In the genomic region with DNA sequence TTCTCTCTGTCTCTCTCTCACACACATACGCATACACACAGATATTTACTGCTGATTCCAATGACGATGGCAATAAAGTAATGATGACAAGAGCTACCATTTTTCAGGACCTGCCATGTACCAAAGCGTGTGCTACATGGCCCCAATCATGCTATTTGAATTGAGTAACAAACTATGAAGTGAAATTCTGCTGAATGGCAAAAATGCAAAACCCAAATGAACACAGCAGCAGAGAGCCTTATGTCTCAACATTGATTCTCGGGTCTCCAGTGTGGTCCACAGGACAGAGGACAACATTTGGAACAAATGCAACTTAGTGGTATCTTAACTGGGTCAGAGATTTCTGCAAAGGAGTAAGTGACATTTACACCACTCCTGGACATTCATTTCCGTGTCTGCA, we compare ENCODE assay signal across 29 cellular contexts.
"Had no signal": no experiment of that assay in that cellular context is flagged by ENCODE, and none has a peak within 500 bp of the region (broad histone marks: within the 10 kb centered on the region; RNA-seq: fewer than 3 reads in every experiment).

No MANE protein-coding gene starts in this region.

- DNase-seq: naive thymus-derived CD8-positive, alpha-beta T cell; occipital lobe; ovary; posterior cingulate gyrus; psoas muscle; right cardiac atrium; spleen; stimulated activated CD4-positive, alpha-beta T cell treated with anti-CD3 and anti-CD28 coated beads, Interleukin-12 subunit alpha, Interleukin-12 subunit beta, amount 100 ng/mL, for 4 hours; stimulated activated CD4-positive, alpha-beta T cell treated with anti-CD3 and anti-CD28 coated beads, Interleukin-1b, Interleukin-23, amount 100 ng/mL, for 48 hours; stimulated activated CD4-positive, alpha-beta T cell treated with anti-CD3 and anti-CD28 coated beads, Interleukin-4, amount 100 ng/mL, for 1 hour; stimulated activated CD4-positive, alpha-beta T cell treated with anti-CD3 and anti-CD28 coated beads, Interleukin-4, amount 100 ng/mL, for 4 hours; stimulated activated CD8-positive, alpha-beta memory T cell treated with anti-CD3 and anti-CD28 coated beads, Interleukin-4, amount 100 ng/mL, for 48 hours; stimulated activated naive CD4-positive, alpha-beta T cell; stimulated activated naive CD8-positive, alpha-beta T cell treated with anti-CD3 and anti-CD28 coated beads, Interleukin-15, amount 100 ng/mL, for 72 hours; stimulated activated naive CD8-positive, alpha-beta T cell treated with anti-CD3 and anti-CD28 coated beads, Interleukin-15, Interleukin-2, amounts not matched to agents 100 U/mL and 50 U/mL, for 24 hours; substantia nigra; testis; tibial artery; transverse colon; upper lobe of right lung had no signal

- H3K36me3 ChIP-seq: neural progenitor cell, ovary, spleen, suprapubic skin, tibial artery, transverse colon, upper lobe of right lung, vagina had no signal

- H3K9me3 ChIP-seq: ovary, psoas muscle, spleen, suprapubic skin, testis, tibial artery, transverse colon, upper lobe of right lung, vagina had no signal

- H3K4me1 ChIP-seq: neural progenitor cell, parathyroid adenoma, testis, tibial artery, upper lobe of right lung, vagina had no signal

- ATAC-seq: naive thymus-derived CD8-positive, alpha-beta T cell; natural killer cell treated with Interleukin-12 subunit alpha and Interleukin-12 subunit beta and Interleukin-15 and Interleukin-18, amount 100 ng/mL, for 72 hours; psoas muscle; right cardiac atrium; sciatic nerve; stimulated activated memory B cell treated with anti-CD40 and anti-IgM and Interleukin-4, amounts not matched to agents 10 μg/mL and 1 μg/mL and 100 μg/mL, for 72 hours; stimulated activated naive CD8-positive, alpha-beta T cell treated with anti-CD3 and anti-CD28 coated beads, Interleukin-15, amount 100 ng/mL, for 72 hours; stimulated activated naive CD8-positive, alpha-beta T cell treated with anti-CD3 and anti-CD28 coated beads, Interleukin-15, Interleukin-2, amounts not matched to agents 100 U/mL and 50 U/mL, for 24 hours; upper lobe of right lung had no signal

- H3K4me3 ChIP-seq: neural progenitor cell, ovary, psoas muscle, skin epidermis, smooth muscle cell, spleen, suprapubic skin, testis, tibial artery, transverse colon, upper lobe of right lung, vagina had no signal

- H3K27me3 ChIP-seq: neural progenitor cell, ovary, spleen, suprapubic skin, testis, tibial artery, transverse colon, upper lobe of right lung, vagina had no signal

- H3K4me2 ChIP-seq: neural progenitor cell, smooth muscle cell had no signal

- H2AFZ ChIP-seq: neural progenitor cell, parathyroid adenoma had no signal

- H3K27ac ChIP-seq: neural progenitor cell, ovary, parathyroid adenoma, psoas muscle, skin epidermis, spleen, suprapubic skin, testis, tibial artery, transverse colon, upper lobe of right lung, vagina had no signal

- H3K79me2 ChIP-seq: parathyroid adenoma had no signal

- H3K9ac ChIP-seq: neural progenitor cell, parathyroid adenoma had no signal
